ENCODE assay signal across 6 cellular contexts in genomic region chr20:7956561-7956960, GRCh38. TPM values are rescaled to one million over a fixed set of nuclear protein-coding genes. Genes with fewer than 3 reads are reported as not detected.
"Had no signal": no experiment of that assay in that cellular context is flagged by ENCODE, and none has a peak within 500 bp of the region (broad histone marks: within the 10 kb centered on the region; RNA-seq: fewer than 3 reads in every experiment).

No MANE protein-coding gene starts in this region.

RNA-seq across cellular contexts. Expression of gene HAO1, which starts 16.3 kb away (rescaled TPM):
- polyA plus RNA-seq: endothelial cell of umbilical vein, esophagus, fibroblast of lung, foreskin keratinocyte, heart left ventricle, heart right ventricle had no signal
